Comparison of ENCODE assay signal across 25 cellular contexts in the genomic region with DNA sequence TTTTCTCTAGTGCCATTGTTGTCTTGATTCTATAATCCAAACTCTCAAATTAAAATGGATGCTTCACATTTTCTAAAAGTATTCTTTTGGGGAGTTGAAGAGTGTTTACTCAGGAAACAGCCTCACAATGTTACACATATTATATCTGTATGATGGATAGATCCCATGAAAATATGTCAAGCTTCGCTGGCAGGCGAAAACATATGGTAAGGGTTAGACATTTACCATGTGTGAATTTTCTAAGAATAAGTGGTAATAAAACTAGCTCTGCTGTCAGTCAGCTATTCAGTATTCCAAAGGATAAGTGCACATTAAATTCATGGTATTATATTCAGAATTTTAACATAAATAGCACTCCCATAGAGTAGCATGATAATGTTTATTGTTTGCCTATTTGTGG. TPM values are rescaled to one million over a fixed set of nuclear protein-coding genes. Genes with fewer than 3 reads are reported as not detected.
"Had no signal": no experiment of that assay in that cellular context is flagged by ENCODE, and none has a peak within 500 bp of the region (broad histone marks: within the 10 kb centered on the region; RNA-seq: fewer than 3 reads in every experiment).

No MANE protein-coding gene starts in this region.

- H3K4me2 ChIP-seq: hepatocyte had no signal

- H2AFZ ChIP-seq: hepatocyte had no signal

- H3K36me3 ChIP-seq: colonic mucosa, esophagus muscularis mucosa, esophagus squamous epithelium, gastrocnemius medialis, gastroesophageal sphincter, heart left ventricle, heart right ventricle had no signal

- H3K4me1 Mint-ChIP-seq: endodermal cell had no signal

- H3K27ac ChIP-seq: colonic mucosa, coronary artery, dorsolateral prefrontal cortex, epithelial cell of prostate, esophagus muscularis mucosa, esophagus squamous epithelium, foreskin keratinocyte, gastrocnemius medialis, gastroesophageal sphincter, heart left ventricle, heart right ventricle, hepatocyte had no signal

- H3K79me2 ChIP-seq: hepatocyte had no signal

- DNase-seq: colonic mucosa; cortex of kidney; dermis blood vessel endothelial cell; dorsolateral prefrontal cortex; effector CD4-positive, alpha-beta T cell; effector CD8-positive, alpha-beta T cell; effector memory CD4-positive, alpha-beta T cell; effector memory CD8-positive, alpha-beta T cell; endodermal cell; erythroblast; esophagus squamous epithelium; foreskin fibroblast; foreskin keratinocyte; foreskin melanocyte; gastrocnemius medialis; glutamatergic neuron; head of caudate nucleus; heart left ventricle; heart right ventricle had no signal

- H3K27ac Mint-ChIP-seq: dendritic cell treated with granulocyte-macrophage colony-stimulating factor and Interleukin-4, amounts not matched to agents 40 ng/mL and 50 ng/mL, for 4 days; effector memory CD8-positive, alpha-beta T cell; endodermal cell had no signal

- H3K27me3 Mint-ChIP-seq: dendritic cell treated with granulocyte-macrophage colony-stimulating factor and Interleukin-4, amounts not matched to agents 40 ng/mL and 50 ng/mL, for 4 days; effector memory CD8-positive, alpha-beta T cell had no signal

- H3K9me3 ChIP-seq: colonic mucosa, esophagus muscularis mucosa, esophagus squamous epithelium, gastroesophageal sphincter, heart left ventricle, heart right ventricle had no signal

- H3K9me3 Mint-ChIP-seq: dendritic cell treated with granulocyte-macrophage colony-stimulating factor and Interleukin-4, amounts not matched to agents 40 ng/mL and 50 ng/mL, for 4 days; endodermal cell had no signal

- H3K4me3 Mint-ChIP-seq: dendritic cell treated with granulocyte-macrophage colony-stimulating factor and Interleukin-4, amounts not matched to agents 40 ng/mL and 50 ng/mL, for 4 days; effector memory CD8-positive, alpha-beta T cell; endodermal cell had no signal

- H3K4me3 ChIP-seq: colonic mucosa, coronary artery, dorsolateral prefrontal cortex, esophagus muscularis mucosa, esophagus squamous epithelium, gastrocnemius medialis, gastroesophageal sphincter, heart left ventricle, heart right ventricle, hepatocyte had no signal

- H3K27me3 ChIP-seq: colonic mucosa, dorsolateral prefrontal cortex, esophagus squamous epithelium, foreskin keratinocyte, gastrocnemius medialis, hepatocyte had no signal

RNA-seq across cellular contexts. Expression of a gene that starts 13.3 kb away (rescaled TPM):
- polyA plus RNA-seq: foreskin keratinocyte had no signal
